ENCODE assay signal across 17 cellular contexts in genomic region chr6:157186785-157187181, GRCh38.
DNase-seq lines count a peak whose midpoint lies in the region; ATAC-seq and TF ChIP-seq lines count a peak whose summit lies in the region.
"Had no signal": no experiment of that assay in that cellular context is flagged by ENCODE, and none has a peak within 500 bp of the region (broad histone marks: within the 10 kb centered on the region; RNA-seq: fewer than 3 reads in every experiment).

No MANE protein-coding gene starts in this region.

- H3K4me1 ChIP-seq in PC-9 (replicated peaks; ENCODE audit: insufficient read depth) = peaks cover 34% of the 10 kb centered on the region

- no peaks in the 10 kb centered on the region for H3K79me2 ChIP-seq in PC-9 (ENCODE audit: low read depth)

- H3K27me3 ChIP-seq in PC-9 (ENCODE audit: insufficient read depth, low read depth) = no peaks in the 10 kb centered on the region

- no peak overlapping the region for H2AFZ ChIP-seq in PC-9

- H4K20me1 ChIP-seq in PC-9 (ENCODE audit: insufficient read depth) = 0 out of 2 replicates have a peak, but pooled peaks cover 3% of the 10 kb centered on the region

- no peak for DNase-seq in natural killer cell
- DNase-seq in natural killer cell treated with Interleukin-12 subunit alpha and Interleukin-12 subunit beta and Interleukin-15 and Interleukin-18, amount 100 ng/mL, for 72 hours (ENCODE audit: low spot score) = no peak
- DNase-seq in PC-9 = no peak
- DNase-seq in GM20000 (ENCODE audit: low spot score) = no peak
- no peak for DNase-seq in NCI-H446 (lab: John Stamatoyannopoulos, UW)
- DNase-seq: activated CD4-positive, alpha-beta T cell treated with anti-CD3 and anti-CD28 coated beads, Interleukin-2, amount 50 U/mL, for 1 hour; cortex of kidney; glutamatergic neuron; islet precursor cell; KBM-7; midbrain; NCI-H226; SIG-M5 had no signal

- H3K36me3 ChIP-seq in PC-9 (ENCODE audit: low read depth) = no peaks in the 10 kb centered on the region

- ATAC-seq in natural killer cell = peak; percentile 20 to 57 (median 21)
- no peak for ATAC-seq in natural killer cell treated with Interleukin-12 subunit alpha and Interleukin-12 subunit beta and Interleukin-15 and Interleukin-18, amount 100 ng/mL, for 72 hours
- no peak for ATAC-seq in HG02840 (IDR thresholded peaks at IDR 0.05; ENCODE audit: low FRiP score, unreplicated experiment)

- peak overlapping the region; percentile 43 for H3K27ac ChIP-seq in PC-9
- H3K27ac ChIP-seq: epithelial cell of prostate had no signal

- H3K9me3 Mint-ChIP-seq in natural killer cell = no peaks in the 10 kb centered on the region
- H3K9me3 Mint-ChIP-seq in natural killer cell treated with Interleukin-12 subunit alpha and Interleukin-12 subunit beta and Interleukin-15 and Interleukin-18, amount 100 ng/mL, for 72 hours = no peaks in the 10 kb centered on the region
- no peaks in the 10 kb centered on the region for H3K9me3 Mint-ChIP-seq in nephron
- H3K9me3 Mint-ChIP-seq: activated T-helper 2 cell treated with anti-CD3 and anti-CD28 coated beads, Interferon-gamma antibody, Interleukin-2, Interleukin-4, amounts not matched to agents 10 μg/mL and 5 μg/mL and 100 μg/mL, durations not matched to agents 14 hours and 24 hours and 36 hours had no signal

- no peaks in the 10 kb centered on the region for H3K27me3 Mint-ChIP-seq in natural killer cell (ENCODE audit: low read depth in 2 of 2)
- H3K27me3 Mint-ChIP-seq in natural killer cell treated with Interleukin-12 subunit alpha and Interleukin-12 subunit beta and Interleukin-15 and Interleukin-18, amount 100 ng/mL, for 72 hours = no peaks in the 10 kb centered on the region
- no peaks in the 10 kb centered on the region for H3K27me3 Mint-ChIP-seq in nephron (ENCODE audit: low read depth)

- H3K27ac Mint-ChIP-seq in natural killer cell (peak overlapping the region in 1 of 2 donors; percentile 27), nephron (peak overlapping the region; percentile 58 to 84 (median 69))
- H3K27ac Mint-ChIP-seq in natural killer cell treated with Interleukin-12 subunit alpha and Interleukin-12 subunit beta and Interleukin-15 and Interleukin-18, amount 100 ng/mL, for 72 hours = no peak overlapping the region
- H3K27ac Mint-ChIP-seq: activated T-helper 2 cell treated with anti-CD3 and anti-CD28 coated beads, Interferon-gamma antibody, Interleukin-2, Interleukin-4, amounts not matched to agents 10 μg/mL and 5 μg/mL and 100 μg/mL, durations not matched to agents 14 hours and 24 hours and 36 hours had no signal

- H3K9me3 ChIP-seq in PC-9 (ENCODE audit: insufficient read depth, low read depth) = no peaks in the 10 kb centered on the region

- POLR2A ChIA-PET in PC-9 (lab: Charles Lee; ENCODE audit: unreplicated experiment) = no interaction called here

- H3K4me3 Mint-ChIP-seq in natural killer cell = no peak overlapping the region
- H3K4me3 Mint-ChIP-seq in natural killer cell treated with Interleukin-12 subunit alpha and Interleukin-12 subunit beta and Interleukin-15 and Interleukin-18, amount 100 ng/mL, for 72 hours = no peak overlapping the region
- no peak overlapping the region for H3K4me3 Mint-ChIP-seq in nephron

- H3K36me3 Mint-ChIP-seq in natural killer cell (peaks cover 8% of the 10 kb centered on the region), nephron (ENCODE audit: low read depth) (peaks cover 66% of the 10 kb centered on the region)
- peaks cover 13% of the 10 kb centered on the region for H3K36me3 Mint-ChIP-seq in natural killer cell treated with Interleukin-12 subunit alpha and Interleukin-12 subunit beta and Interleukin-15 and Interleukin-18, amount 100 ng/mL, for 72 hours

- H3F3A ChIP-seq in PC-9 (ENCODE audit: insufficient read depth, low read depth) = peaks cover 8% of the 10 kb centered on the region

- H3K4me1 Mint-ChIP-seq in natural killer cell (peaks cover 14 to 25% of the 10 kb centered on the region in 2 donors), nephron (peaks cover 25% of the 10 kb centered on the region)
- H3K4me1 Mint-ChIP-seq in natural killer cell treated with Interleukin-12 subunit alpha and Interleukin-12 subunit beta and Interleukin-15 and Interleukin-18, amount 100 ng/mL, for 72 hours (ENCODE audit: low read depth in 2 of 2) = peaks cover 16 to 22% of the 10 kb centered on the region in 2 donors

- intact Hi-C loops in natural killer cell (cut with micrococcal nuclease) = no loop called here
- intact Hi-C loops in PC-9 (cut with micrococcal nuclease; ENCODE audit: unreplicated experiment) = loop anchor here (5.0 kb wide), 1 partner anchor 404 kb away; no protein-coding TSS in a partner anchor

- CTCF ChIA-PET in PC-9 (lab: Charles Lee) = no interaction called here

- H3K9me2 ChIP-seq in PC-9 (ENCODE audit: insufficient read depth) = no peaks in the 10 kb centered on the region

- peak overlapping the region; percentile 38 for H3K4me2 ChIP-seq in PC-9

- no peak overlapping the region for H3K4me3 ChIP-seq in PC-9

- TF ChIP-seq CTCF in natural killer cell (IDR thresholded peaks at IDR 0.05) = no peak
- no peak for TF ChIP-seq CTCF in PC-9 (conservative IDR thresholded peaks at IDR 0.05)
- TF ChIP-seq CTCF in nephron (IDR thresholded peaks at IDR 0.05; ENCODE audit: unreplicated experiment in 3 of 3) = no peak
- no peak for TF ChIP-seq CTCF in GM20000 (IDR thresholded peaks at IDR 0.05; ENCODE audit: extremely low read depth, missing control alignments)

- BruUV-seq in PC-9 (replicated peaks; lab: Mats Ljungman, UMichigan) = no TSS peak

Comparison
In these comparisons a context has a peak if more than half of its experiments do, and no peak if none do; other contexts are left out.
1. ATAC-seq: peak in natural killer cell (3 of 3); none in natural killer cell treated with Interleukin-12 subunit alpha and Interleukin-12 subunit beta and Interleukin-15 and Interleukin-18, amount 100 ng/mL, for 72 hours (0 of 2) and HG02840 (single experiment).
2. H3K27ac Mint-ChIP-seq: peak in nephron (3 of 3); none in natural killer cell treated with Interleukin-12 subunit alpha and Interleukin-12 subunit beta and Interleukin-15 and Interleukin-18, amount 100 ng/mL, for 72 hours (0 of 2).